In genomic region chr1:180631766-180632325, GRCh38 we compare ENCODE assay signal across 8 cellular contexts. TPM values are rescaled to one million over a fixed set of nuclear protein-coding genes. Genes with fewer than 3 reads are reported as not detected.
DNase-seq lines count a peak whose midpoint lies in the region; ATAC-seq and TF ChIP-seq lines count a peak whose summit lies in the region.

TSS of gene XPR1 (plus strand) at chr1:180632022. CDS start at chr1:180632202, 180 bp downstream.

- H3K27me3 ChIP-seq in left ventricle myocardium inferior (ENCODE audit: low read depth): no peaks in the 10 kb centered on the region
- H3K27me3 ChIP-seq in prostate gland (replicated peaks; ENCODE audit: insufficient read depth): no peaks in the 10 kb centered on the region

- peak within 1 kb of the TSS; percentile 86 for H3K27ac Mint-ChIP-seq in T-helper 1 cell treated with Interleukin-12 subunit alpha and Interleukin-12 subunit beta and Interleukin-4 antibody, amounts not matched to agents 30 μg/mL and 1 μg/mL, for 36 hours

- peaks cover 5% of the 10 kb centered on the region for H3K4me1 Mint-ChIP-seq in T-helper 1 cell treated with Interleukin-12 subunit alpha and Interleukin-12 subunit beta and Interleukin-4 antibody, amounts not matched to agents 30 μg/mL and 1 μg/mL, for 36 hours (ENCODE audit: low read depth)

- H3K9me3 ChIP-seq in left ventricle myocardium inferior (replicated peaks) (no peaks in the 10 kb centered on the region), prostate gland (no peaks in the 10 kb centered on the region)

- TF ChIP-seq POLR2A in prostate gland (IDR thresholded peaks at IDR 0.05): peak; percentile 97

- intact Hi-C loops in left ventricle myocardium inferior (cut with micrococcal nuclease): loop anchor here (10.0 kb wide), 1 partner anchor 223 kb away; no protein-coding TSS in a partner anchor
- intact Hi-C loops in prostate gland (cut with DNase I): loop anchor here (5.0 to 10.0 kb wide), 4 partner anchors 100 to 533 kb away; partner anchors contain the start of gene STX6

- in situ Hi-C loops in GM13977 (cut with MboI; ENCODE audit: low pct_unique_long_range_greater_than_20kb, low sequenced_read_pairs, unreplicated experiment): no loop called here

- ATAC-seq in HG02884 (IDR thresholded peaks at IDR 0.05; ENCODE audit: unreplicated experiment): peak; percentile 96

- TF ChIP-seq CTCF in GM13977 (IDR thresholded peaks at IDR 0.05; ENCODE audit: extremely low read depth, insufficient read depth, missing control alignments) (peak; percentile 23), left ventricle myocardium inferior (IDR thresholded peaks at IDR 0.05; ENCODE audit: borderline replicate concordance) (peak; percentile 59), prostate gland (IDR thresholded peaks at IDR 0.05) (peak in 3 of 4 experiments; percentile 23 to 52 (median 51))

- H3K36me3 ChIP-seq in left ventricle myocardium inferior (no peaks in the 10 kb centered on the region), prostate gland (no peaks in the 10 kb centered on the region), urinary bladder (ENCODE audit: insufficient read depth) (no peaks in the 10 kb centered on the region)

- H3K4me1 ChIP-seq in left ventricle myocardium inferior (peaks cover 66% of the 10 kb centered on the region), prostate gland (replicated peaks) (no peaks in the 10 kb centered on the region), urinary bladder (ENCODE audit: insufficient read depth) (no peaks in the 10 kb centered on the region)

- H3K4me3 ChIP-seq in left ventricle myocardium inferior (peak within 1 kb of the TSS; percentile 80), prostate gland (peak within 1 kb of the TSS; percentile 90 to 92), urinary bladder (ENCODE audit: low read depth, low read length) (peak within 1 kb of the TSS; percentile 79)

- DNase-seq in GM13977 (ENCODE audit: low spot score): peak; percentile 94
- DNase-seq in NCI-H1694 (lab: John Stamatoyannopoulos, UW): peak; percentile 99
- DNase-seq in amniotic stem cell (lab: John Stamatoyannopoulos, UW): peak; percentile 99
- DNase-seq in left ventricle myocardium inferior: peak; percentile 98
- peak; percentile 99 for DNase-seq in prostate gland (ENCODE audit: low spot score)

- H3K27me3 Mint-ChIP-seq in T-helper 1 cell treated with Interleukin-12 subunit alpha and Interleukin-12 subunit beta and Interleukin-4 antibody, amounts not matched to agents 30 μg/mL and 1 μg/mL, for 36 hours (ENCODE audit: low read depth): peaks cover 6% of the 10 kb centered on the region

- WGBS in prostate gland: under 1% methylated on average over 39 of the region's 41 CpGs
- WGBS in urinary bladder: under 1% methylated on average over 41 of the region's 41 CpGs

- no peaks in the 10 kb centered on the region for H3K9me3 Mint-ChIP-seq in T-helper 1 cell treated with Interleukin-12 subunit alpha and Interleukin-12 subunit beta and Interleukin-4 antibody, amounts not matched to agents 30 μg/mL and 1 μg/mL, for 36 hours

- H3K27ac ChIP-seq in left ventricle myocardium inferior (replicated peaks): peak within 1 kb of the TSS; percentile 96
- H3K27ac ChIP-seq in prostate gland: peak within 1 kb of the TSS; percentile 91 to 92
- peak within 1 kb of the TSS; percentile 89 for H3K27ac ChIP-seq in urinary bladder (ENCODE audit: low read depth)

- H3K36me3 Mint-ChIP-seq in T-helper 1 cell treated with Interleukin-12 subunit alpha and Interleukin-12 subunit beta and Interleukin-4 antibody, amounts not matched to agents 30 μg/mL and 1 μg/mL, for 36 hours (ENCODE audit: low read depth): no peaks in the 10 kb centered on the region

- peak within 1 kb of the TSS; percentile 85 for H3K4me3 Mint-ChIP-seq in T-helper 1 cell treated with Interleukin-12 subunit alpha and Interleukin-12 subunit beta and Interleukin-4 antibody, amounts not matched to agents 30 μg/mL and 1 μg/mL, for 36 hours

RNA-seq across cellular contexts. Expression of gene XPR1, which starts in this region (rescaled TPM):
- 60.4 TPM for total RNA-seq in left ventricle myocardium inferior
- total RNA-seq in prostate gland: 10 to 100 TPM; 17.5 to 70.3 TPM
- 33.6 TPM for total RNA-seq in urinary bladder
- 9.9 TPM for polyA plus RNA-seq in urinary bladder

Comparison
In these comparisons a context has a peak if more than half of its experiments do, and no peak if none do; other contexts are left out.
1. Peak in every context shown above with its lines: DNase-seq, ATAC-seq, H3K4me3 ChIP-seq and H3K27ac ChIP-seq.